Comparison of ENCODE assay signal across 28 cellular contexts in the genomic region with DNA sequence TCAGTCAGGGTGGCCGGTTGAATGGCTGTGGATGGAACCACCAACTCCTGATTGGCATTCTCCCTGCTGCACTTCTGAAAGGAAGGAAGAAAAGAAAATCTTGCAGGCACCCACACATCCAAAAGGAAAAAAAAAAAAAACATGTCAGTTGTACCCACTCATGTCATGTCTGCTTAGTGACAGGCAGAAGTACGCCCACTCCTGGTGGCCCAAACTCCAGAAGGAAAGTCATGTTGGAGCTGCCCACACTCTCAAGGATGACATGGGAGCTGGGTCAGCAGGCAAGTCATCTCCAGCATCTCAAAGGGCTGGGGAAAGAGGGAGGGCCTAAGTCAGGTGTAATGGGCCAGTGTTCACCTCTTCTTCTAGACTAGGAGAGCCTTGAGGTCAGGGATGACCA.
DNase-seq lines count a peak whose midpoint lies in the region; ATAC-seq and TF ChIP-seq lines count a peak whose summit lies in the region.
"Had no signal": no experiment of that assay in that cellular context is flagged by ENCODE, and none has a peak within 500 bp of the region (broad histone marks: within the 10 kb centered on the region; RNA-seq: fewer than 3 reads in every experiment).

No MANE protein-coding gene starts in this region.

- H3K4me2 ChIP-seq in DND-41 (ENCODE audit: insufficient read depth, low read length): no peak overlapping the region
- H3K4me2 ChIP-seq: KMS-11, smooth muscle cell had no signal

- no peaks in the 10 kb centered on the region for H3K27me3 ChIP-seq in DND-41 (ENCODE audit: insufficient read depth, low read length, poor library complexity)
- H3K27me3 ChIP-seq: ascending aorta, Peyer's patch, tibial artery, vagina had no signal

- H3K9me3 ChIP-seq in DND-41 (ENCODE audit: insufficient read depth, low read length, severe bottlenecking): no peaks in the 10 kb centered on the region
- H3K9me3 ChIP-seq: ascending aorta, Peyer's patch, tibial artery, vagina had no signal

- TF ChIP-seq CTCF in DND-41 (IDR thresholded peaks at IDR 0.05; ENCODE audit: borderline replicate concordance, extremely low read depth, low read length, poor library complexity, severe bottlenecking): no peak

- POLR2A ChIA-PET in naive thymus-derived CD8-positive, alpha-beta T cell (lab: Charles Lee): interaction anchor here (0.7 to 23.8 kb wide), 7 partner anchors 9 to 1075 kb away, joined by 3 to 361 read pairs (median 142); partner anchors contain the start of gene BCL11B

- H3K36me3 Mint-ChIP-seq in activated T-cell treated with anti-CD3 and anti-CD28 coated beads, Interleukin-2, amount 50 U/mL, for 72 hours (ENCODE audit: insufficient read depth in 2 of 2): peaks cover 4 to 10% of the 10 kb centered on the region in 2 donors
- H3K36me3 Mint-ChIP-seq in activated T-cell treated with anti-CD3 and anti-CD28 coated beads, Interleukin-2, amount 50 U/mL, for 4 hours (ENCODE audit: insufficient read depth): no peaks in the 10 kb centered on the region
- peaks cover 36 to 50% of the 10 kb centered on the region in 2 donors for H3K36me3 Mint-ChIP-seq in activated naive CD4-positive, alpha-beta T cell treated with anti-CD3 and anti-CD28 coated beads, Interleukin-2, amount 50 U/mL, for 72 hours
- no peaks in the 10 kb centered on the region for H3K36me3 Mint-ChIP-seq in naive thymus-derived CD8-positive, alpha-beta T cell
- H3K36me3 Mint-ChIP-seq: memory B cell had no signal

- H3K9me3 Mint-ChIP-seq in activated T-cell treated with anti-CD3 and anti-CD28 coated beads, Interleukin-2, amount 50 U/mL, for 72 hours: peaks cover 2 to 3% of the 10 kb centered on the region in 2 donors
- H3K9me3 Mint-ChIP-seq in activated T-cell treated with anti-CD3 and anti-CD28 coated beads, Interleukin-2, amount 50 U/mL, for 4 hours: no peaks in the 10 kb centered on the region
- peaks cover 6 to 28% of the 10 kb centered on the region in 2 donors for H3K9me3 Mint-ChIP-seq in activated naive CD4-positive, alpha-beta T cell treated with anti-CD3 and anti-CD28 coated beads, Interleukin-2, amount 50 U/mL, for 72 hours
- H3K9me3 Mint-ChIP-seq in naive thymus-derived CD8-positive, alpha-beta T cell: no peaks in the 10 kb centered on the region

- H3K27ac Mint-ChIP-seq in activated T-cell treated with anti-CD3 and anti-CD28 coated beads, Interleukin-2, amount 50 U/mL, for 72 hours: peak overlapping the region; percentile 85
- H3K27ac Mint-ChIP-seq in activated naive CD4-positive, alpha-beta T cell treated with anti-CD3 and anti-CD28 coated beads, Interleukin-2, amount 50 U/mL, for 72 hours: peak overlapping the region; percentile 58 to 77
- H3K27ac Mint-ChIP-seq in naive thymus-derived CD8-positive, alpha-beta T cell: peak overlapping the region; percentile 88 to 100 (median 96)
- H3K27ac Mint-ChIP-seq: activated B cell treated with CpG ODN at 0.5 μM for 24 hours, memory B cell had no signal

- DNase-seq in activated T-cell treated with anti-CD3 and anti-CD28 coated beads, Interleukin-2, amount 50 U/mL, for 72 hours: no peak
- DNase-seq in activated T-cell treated with anti-CD3 and anti-CD28 coated beads, Interleukin-2, amount 50 U/mL, for 4 hours: no peak
- DNase-seq in DND-41 (no peak), DMS 273 treated with DMSO at 0.1 percent for 48 hours (lab: John Stamatoyannopoulos, UW) (no peak), GM03348 (ENCODE audit: low spot score) (no peak)
- no peak for DNase-seq in activated naive CD4-positive, alpha-beta T cell treated with anti-CD3 and anti-CD28 coated beads, Interleukin-2, amount 50 U/mL, for 72 hours (ENCODE audit: low spot score in 2 of 2)
- no peak for DNase-seq in naive thymus-derived CD8-positive, alpha-beta T cell
- DNase-seq: activated B cell treated with CpG ODN at 0.5 μM for 24 hours; activated CD8-positive, alpha-beta memory T cell treated with anti-CD3 and anti-CD28 coated beads for 24 hours; DMS153; MM.1S; NCI-H1105 treated with DMSO at 0.1 percent for 48 hours; NCI-H187 treated with DMSO at 0.1 percent for 48 hours; NCI-H2171; NCI-H82; Peyer's patch; posterior cingulate gyrus; right cardiac atrium; SHP77; stimulated activated CD8-positive, alpha-beta memory T cell treated with anti-CD3 and anti-CD28 coated beads, Interleukin-4, amount 100 ng/mL, for 48 hours; tibial artery had no signal

- H4K20me1 ChIP-seq in DND-41 (ENCODE audit: insufficient read depth, low read length): no peaks in the 10 kb centered on the region

- ATAC-seq in activated T-cell treated with anti-CD3 and anti-CD28 coated beads, Interleukin-2, amount 50 U/mL, for 72 hours (replicated peaks in 1 of 2): no peak
- ATAC-seq in activated T-cell treated with anti-CD3 and anti-CD28 coated beads, Interleukin-2, amount 50 U/mL, for 4 hours: no peak
- ATAC-seq in DND-41 (ENCODE audit: insufficient read depth, low read depth) (no peak), HG03159 (IDR thresholded peaks at IDR 0.05; ENCODE audit: unreplicated experiment) (no peak)
- ATAC-seq in activated naive CD4-positive, alpha-beta T cell treated with anti-CD3 and anti-CD28 coated beads, Interleukin-2, amount 50 U/mL, for 72 hours: no peak
- no peak for ATAC-seq in naive thymus-derived CD8-positive, alpha-beta T cell
- ATAC-seq: left lobe of liver, right cardiac atrium had no signal

- no peak overlapping the region for H2AFZ ChIP-seq in DND-41 (ENCODE audit: low read depth, low read length)

- H3K4me1 ChIP-seq in DND-41 (ENCODE audit: insufficient read depth, low read length): peaks cover 100% of the 10 kb centered on the region
- H3K4me1 ChIP-seq: ascending aorta, Peyer's patch, tibial artery, vagina had no signal

- H3K27ac ChIP-seq in DND-41 (ENCODE audit: low read length): peak overlapping the region; percentile 99
- H3K27ac ChIP-seq: ascending aorta, KMS-11, Peyer's patch, tibial artery, vagina had no signal

- no peaks in the 10 kb centered on the region for H3K27me3 Mint-ChIP-seq in activated T-cell treated with anti-CD3 and anti-CD28 coated beads, Interleukin-2, amount 50 U/mL, for 72 hours (ENCODE audit: low read depth)
- no peaks in the 10 kb centered on the region for H3K27me3 Mint-ChIP-seq in activated T-cell treated with anti-CD3 and anti-CD28 coated beads, Interleukin-2, amount 50 U/mL, for 4 hours (ENCODE audit: low read depth)
- no peaks in the 10 kb centered on the region for H3K27me3 Mint-ChIP-seq in naive thymus-derived CD8-positive, alpha-beta T cell
- H3K27me3 Mint-ChIP-seq: activated B cell treated with CpG ODN at 0.5 μM for 24 hours, memory B cell had no signal

- H3K4me1 Mint-ChIP-seq in activated T-cell treated with anti-CD3 and anti-CD28 coated beads, Interleukin-2, amount 50 U/mL, for 72 hours (ENCODE audit: low read depth): peaks cover 98% of the 10 kb centered on the region
- peaks cover 95% of the 10 kb centered on the region for H3K4me1 Mint-ChIP-seq in activated T-cell treated with anti-CD3 and anti-CD28 coated beads, Interleukin-2, amount 50 U/mL, for 4 hours (ENCODE audit: low read depth)
- peaks cover 61 to 99% (median 96%) of the 10 kb centered on the region in 4 donors for H3K4me1 Mint-ChIP-seq in naive thymus-derived CD8-positive, alpha-beta T cell
- H3K4me1 Mint-ChIP-seq: activated B cell treated with CpG ODN at 0.5 μM for 24 hours, memory B cell had no signal

- no peaks in the 10 kb centered on the region for H3K36me3 ChIP-seq in DND-41 (ENCODE audit: insufficient read depth, low read length)
- H3K36me3 ChIP-seq: ascending aorta, Peyer's patch, tibial artery, vagina had no signal

- H3K4me3 ChIP-seq in DND-41 (ENCODE audit: low read depth in 1 of 2, low read length in 2 of 2): no peak overlapping the region
- H3K4me3 ChIP-seq: ascending aorta, Peyer's patch, smooth muscle cell, tibial artery, vagina had no signal

- H3K79me2 ChIP-seq in DND-41 (ENCODE audit: insufficient read depth, low read length): peaks cover 43% of the 10 kb centered on the region

- H3K4me3 Mint-ChIP-seq in activated T-cell treated with anti-CD3 and anti-CD28 coated beads, Interleukin-2, amount 50 U/mL, for 72 hours: peak overlapping the region; percentile 49 to 69
- H3K4me3 Mint-ChIP-seq in activated T-cell treated with anti-CD3 and anti-CD28 coated beads, Interleukin-2, amount 50 U/mL, for 4 hours: no peak overlapping the region
- peak overlapping the region in 8 of 10 donors; percentile 37 to 76 (median 57) for H3K4me3 Mint-ChIP-seq in naive thymus-derived CD8-positive, alpha-beta T cell
- H3K4me3 Mint-ChIP-seq: activated B cell treated with CpG ODN at 0.5 μM for 24 hours, memory B cell had no signal

- H3K9ac ChIP-seq in DND-41 (ENCODE audit: low read depth, low read length): no peak overlapping the region
- H3K9ac ChIP-seq: KMS-11 had no signal
